31 cellular contexts compared by ENCODE assay signal in genomic region chr4:183170894-183171293, GRCh38.
"Had no signal": no experiment of that assay in that cellular context is flagged by ENCODE, and none has a peak within 500 bp of the region (broad histone marks: within the 10 kb centered on the region; RNA-seq: fewer than 3 reads in every experiment).

No MANE protein-coding gene starts in this region.

- H3K9me3 ChIP-seq: ovary, psoas muscle, spleen, suprapubic skin, testis, tibial nerve, upper lobe of left lung, uterus had no signal

- H3K27me3 ChIP-seq: neural progenitor cell, ovary, spleen, suprapubic skin, testis, tibial nerve, upper lobe of left lung, uterus had no signal

- ATAC-seq: naive thymus-derived CD4-positive, alpha-beta T cell; natural killer cell; psoas muscle; right cardiac atrium; sciatic nerve; stimulated activated memory B cell treated with anti-CD40 and anti-IgM and Interleukin-4, amounts not matched to agents 10 μg/mL and 1 μg/mL and 100 μg/mL, for 72 hours; stimulated activated naive CD8-positive, alpha-beta T cell treated with anti-CD3 and anti-CD28 coated beads, Interleukin-15, amount 100 ng/mL, for 72 hours; stimulated activated naive CD8-positive, alpha-beta T cell treated with anti-CD3 and anti-CD28 coated beads, Interleukin-15, Interleukin-2, amounts not matched to agents 100 U/mL and 50 U/mL, for 24 hours had no signal

- H3K4me1 Mint-ChIP-seq: stimulated activated memory B cell treated with anti-CD40 and anti-IgM and Interleukin-4, amounts not matched to agents 10 μg/mL and 1 μg/mL and 100 μg/mL, for 72 hours; stimulated activated naive CD8-positive, alpha-beta T cell treated with anti-CD3 and anti-CD28 coated beads, Interleukin-15, amount 100 ng/mL, for 72 hours had no signal

- H3K9me3 Mint-ChIP-seq: natural killer cell; nephron; stimulated activated memory B cell treated with anti-CD40 and anti-IgM and Interleukin-4, amounts not matched to agents 10 μg/mL and 1 μg/mL and 100 μg/mL, for 72 hours; stimulated activated naive CD8-positive, alpha-beta T cell treated with anti-CD3 and anti-CD28 coated beads, Interleukin-15, amount 100 ng/mL, for 72 hours had no signal

- H3K4me3 Mint-ChIP-seq: naive thymus-derived CD4-positive, alpha-beta T cell; natural killer cell; neural progenitor cell; stimulated activated memory B cell treated with anti-CD40 and anti-IgM and Interleukin-4, amounts not matched to agents 10 μg/mL and 1 μg/mL and 100 μg/mL, for 72 hours; stimulated activated naive CD8-positive, alpha-beta T cell treated with anti-CD3 and anti-CD28 coated beads, Interleukin-15, amount 100 ng/mL, for 72 hours had no signal

- H3K36me3 Mint-ChIP-seq: natural killer cell; neural progenitor cell; stimulated activated memory B cell treated with anti-CD40 and anti-IgM and Interleukin-4, amounts not matched to agents 10 μg/mL and 1 μg/mL and 100 μg/mL, for 72 hours had no signal

- H3K27ac Mint-ChIP-seq: naive thymus-derived CD4-positive, alpha-beta T cell; natural killer cell; neural progenitor cell; stimulated activated memory B cell treated with anti-CD40 and anti-IgM and Interleukin-4, amounts not matched to agents 10 μg/mL and 1 μg/mL and 100 μg/mL, for 72 hours; stimulated activated naive CD8-positive, alpha-beta T cell treated with anti-CD3 and anti-CD28 coated beads, Interleukin-15, amount 100 ng/mL, for 72 hours had no signal

- H3K4me2 ChIP-seq: neural progenitor cell, smooth muscle cell had no signal

- DNase-seq: naive thymus-derived CD4-positive, alpha-beta T cell; natural killer cell; occipital lobe; ovary; posterior cingulate gyrus; psoas muscle; right cardiac atrium; spleen; stimulated activated CD4-positive, alpha-beta T cell treated with anti-CD3 and anti-CD28 coated beads, Interleukin-12 subunit alpha, Interleukin-12 subunit beta, amount 100 ng/mL, for 4 hours; stimulated activated CD4-positive, alpha-beta T cell treated with anti-CD3 and anti-CD28 coated beads, Interleukin-1b, Interleukin-23, amount 100 ng/mL, for 48 hours; stimulated activated CD4-positive, alpha-beta T cell treated with anti-CD3 and anti-CD28 coated beads, Interleukin-4, amount 100 ng/mL, for 1 hour; stimulated activated CD4-positive, alpha-beta T cell treated with anti-CD3 and anti-CD28 coated beads, Interleukin-4, amount 100 ng/mL, for 4 hours; stimulated activated CD8-positive, alpha-beta memory T cell treated with anti-CD3 and anti-CD28 coated beads, Interleukin-4, amount 100 ng/mL, for 48 hours; stimulated activated naive CD4-positive, alpha-beta T cell; stimulated activated naive CD8-positive, alpha-beta T cell treated with anti-CD3 and anti-CD28 coated beads, Interleukin-15, amount 100 ng/mL, for 72 hours; stimulated activated naive CD8-positive, alpha-beta T cell treated with anti-CD3 and anti-CD28 coated beads, Interleukin-15, Interleukin-2, amounts not matched to agents 100 U/mL and 50 U/mL, for 24 hours; substantia nigra; testis; trophoblast cell; upper lobe of left lung; uterus had no signal

- H3K36me3 ChIP-seq: neural progenitor cell, ovary, spleen, suprapubic skin, tibial nerve, upper lobe of left lung, uterus had no signal

- H3K4me1 ChIP-seq: parathyroid adenoma, psoas muscle, uterus had no signal

- H3K27ac ChIP-seq: neural progenitor cell, ovary, parathyroid adenoma, psoas muscle, spleen, suprapubic skin, testis, tibial nerve, upper lobe of left lung, uterus had no signal

- H3K27me3 Mint-ChIP-seq: progenitor cell of endocrine pancreas had no signal

- H3K4me3 ChIP-seq: neural progenitor cell, ovary, psoas muscle, skin epidermis, smooth muscle cell, spleen, suprapubic skin, testis, tibial nerve, upper lobe of left lung, uterus had no signal
